In the genomic region with DNA sequence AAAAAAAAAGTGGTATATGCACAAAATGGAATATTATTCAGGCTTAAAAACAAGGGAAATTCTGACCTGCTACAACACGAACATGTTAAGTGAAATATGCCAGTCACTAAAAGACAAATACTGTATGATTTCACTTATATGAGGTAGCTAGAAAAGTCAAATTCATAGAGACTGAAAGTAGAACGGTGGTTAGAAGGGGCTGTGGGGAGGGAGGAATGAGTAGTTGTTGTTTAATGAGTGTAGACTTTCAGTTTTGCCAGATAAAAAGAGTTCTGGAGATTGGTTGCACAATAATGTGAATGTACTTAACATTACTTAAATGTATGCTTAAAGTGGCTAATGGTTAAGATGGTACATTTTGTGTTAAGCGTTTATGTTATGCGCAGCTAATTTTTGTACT, we compare ENCODE assay signal across 2 cellular contexts.
TF ChIP-seq lines count a peak whose summit lies in the region.

No MANE protein-coding gene starts in this region.

TF ChIP-seq in GM12878, 131 proteins besides CTCF, POLR2A, EP300 and RAD21 (continued from another document and continues in another):
- TF ChIP-seq CREB1 (IDR thresholded peaks at IDR 0.05; ENCODE audit: low read depth) (peak; percentile 52; the same call in 1 of the 2 replicates), POLR2AphosphoS5 (IDR thresholded peaks at IDR 0.05; ENCODE audit: low read length) (no peak), IKZF2 (IDR thresholded peaks at IDR 0.05) (peak; percentile 80 to 85), PAX5 (IDR thresholded peaks at IDR 0.05; ENCODE audit: borderline replicate concordance, low read depth, low read length) (no peak), ETV6 (conservative IDR thresholded peaks at IDR 0.05 in 1 of 2, IDR thresholded peaks at IDR 0.05 in 1 of 2; ENCODE audit: borderline replicate concordance in 1 of 2, low read depth in 1 of 2) (peak in 1 of 2 experiments; percentile 78; a peak in 1 of 4 replicates), CHD2 (IDR thresholded peaks at IDR 0.05; ENCODE audit: borderline replicate concordance, low read depth, low read length) (no peak)
- TF ChIP-seq, protein P1, sequence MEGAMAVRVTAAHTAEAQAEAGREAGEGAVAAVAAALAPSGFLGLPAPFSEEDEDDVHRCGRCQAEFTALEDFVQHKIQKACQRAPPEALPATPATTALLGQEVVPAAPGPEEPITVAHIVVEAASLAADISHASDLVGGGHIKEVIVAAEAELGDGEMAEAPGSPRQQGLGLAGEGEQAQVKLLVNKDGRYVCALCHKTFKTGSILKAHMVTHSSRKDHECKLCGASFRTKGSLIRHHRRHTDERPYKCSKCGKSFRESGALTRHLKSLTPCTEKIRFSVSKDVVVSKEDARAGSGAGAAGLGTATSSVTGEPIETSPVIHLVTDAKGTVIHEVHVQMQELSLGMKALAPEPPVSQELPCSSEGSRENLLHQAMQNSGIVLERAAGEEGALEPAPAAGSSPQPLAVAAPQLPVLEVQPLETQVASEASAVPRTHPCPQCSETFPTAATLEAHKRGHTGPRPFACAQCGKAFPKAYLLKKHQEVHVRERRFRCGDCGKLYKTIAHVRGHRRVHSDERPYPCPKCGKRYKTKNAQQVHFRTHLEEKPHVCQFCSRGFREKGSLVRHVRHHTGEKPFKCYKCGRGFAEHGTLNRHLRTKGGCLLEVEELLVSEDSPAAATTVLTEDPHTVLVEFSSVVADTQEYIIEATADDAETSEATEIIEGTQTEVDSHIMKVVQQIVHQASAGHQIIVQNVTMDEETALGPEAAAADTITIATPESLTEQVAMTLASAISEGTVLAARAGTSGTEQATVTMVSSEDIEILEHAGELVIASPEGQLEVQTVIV (IDR thresholded peaks at IDR 0.05; ENCODE audit: borderline replicate concordance, partially characterized antibody), result no peak
- TF ChIP-seq, protein P2, sequence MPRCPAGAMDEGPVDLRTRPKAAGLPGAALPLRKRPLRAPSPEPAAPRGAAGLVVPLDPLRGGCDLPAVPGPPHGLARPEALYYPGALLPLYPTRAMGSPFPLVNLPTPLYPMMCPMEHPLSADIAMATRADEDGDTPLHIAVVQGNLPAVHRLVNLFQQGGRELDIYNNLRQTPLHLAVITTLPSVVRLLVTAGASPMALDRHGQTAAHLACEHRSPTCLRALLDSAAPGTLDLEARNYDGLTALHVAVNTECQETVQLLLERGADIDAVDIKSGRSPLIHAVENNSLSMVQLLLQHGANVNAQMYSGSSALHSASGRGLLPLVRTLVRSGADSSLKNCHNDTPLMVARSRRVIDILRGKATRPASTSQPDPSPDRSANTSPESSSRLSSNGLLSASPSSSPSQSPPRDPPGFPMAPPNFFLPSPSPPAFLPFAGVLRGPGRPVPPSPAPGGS (IDR thresholded peaks at IDR 0.05; ENCODE audit: borderline replicate concordance, insufficient read depth, low read depth, low read length, poor library complexity, severe bottlenecking), result peak; percentile 72
- TF ChIP-seq, protein P3, sequence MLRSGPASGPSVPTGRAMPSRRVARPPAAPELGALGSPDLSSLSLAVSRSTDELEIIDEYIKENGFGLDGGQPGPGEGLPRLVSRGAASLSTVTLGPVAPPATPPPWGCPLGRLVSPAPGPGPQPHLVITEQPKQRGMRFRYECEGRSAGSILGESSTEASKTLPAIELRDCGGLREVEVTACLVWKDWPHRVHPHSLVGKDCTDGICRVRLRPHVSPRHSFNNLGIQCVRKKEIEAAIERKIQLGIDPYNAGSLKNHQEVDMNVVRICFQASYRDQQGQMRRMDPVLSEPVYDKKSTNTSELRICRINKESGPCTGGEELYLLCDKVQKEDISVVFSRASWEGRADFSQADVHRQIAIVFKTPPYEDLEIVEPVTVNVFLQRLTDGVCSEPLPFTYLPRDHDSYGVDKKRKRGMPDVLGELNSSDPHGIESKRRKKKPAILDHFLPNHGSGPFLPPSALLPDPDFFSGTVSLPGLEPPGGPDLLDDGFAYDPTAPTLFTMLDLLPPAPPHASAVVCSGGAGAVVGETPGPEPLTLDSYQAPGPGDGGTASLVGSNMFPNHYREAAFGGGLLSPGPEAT (IDR thresholded peaks at IDR 0.05; ENCODE audit: low read depth), result peak; percentile 55; the same call in 1 of the 2 replicates
- TF ChIP-seq, protein P4, sequence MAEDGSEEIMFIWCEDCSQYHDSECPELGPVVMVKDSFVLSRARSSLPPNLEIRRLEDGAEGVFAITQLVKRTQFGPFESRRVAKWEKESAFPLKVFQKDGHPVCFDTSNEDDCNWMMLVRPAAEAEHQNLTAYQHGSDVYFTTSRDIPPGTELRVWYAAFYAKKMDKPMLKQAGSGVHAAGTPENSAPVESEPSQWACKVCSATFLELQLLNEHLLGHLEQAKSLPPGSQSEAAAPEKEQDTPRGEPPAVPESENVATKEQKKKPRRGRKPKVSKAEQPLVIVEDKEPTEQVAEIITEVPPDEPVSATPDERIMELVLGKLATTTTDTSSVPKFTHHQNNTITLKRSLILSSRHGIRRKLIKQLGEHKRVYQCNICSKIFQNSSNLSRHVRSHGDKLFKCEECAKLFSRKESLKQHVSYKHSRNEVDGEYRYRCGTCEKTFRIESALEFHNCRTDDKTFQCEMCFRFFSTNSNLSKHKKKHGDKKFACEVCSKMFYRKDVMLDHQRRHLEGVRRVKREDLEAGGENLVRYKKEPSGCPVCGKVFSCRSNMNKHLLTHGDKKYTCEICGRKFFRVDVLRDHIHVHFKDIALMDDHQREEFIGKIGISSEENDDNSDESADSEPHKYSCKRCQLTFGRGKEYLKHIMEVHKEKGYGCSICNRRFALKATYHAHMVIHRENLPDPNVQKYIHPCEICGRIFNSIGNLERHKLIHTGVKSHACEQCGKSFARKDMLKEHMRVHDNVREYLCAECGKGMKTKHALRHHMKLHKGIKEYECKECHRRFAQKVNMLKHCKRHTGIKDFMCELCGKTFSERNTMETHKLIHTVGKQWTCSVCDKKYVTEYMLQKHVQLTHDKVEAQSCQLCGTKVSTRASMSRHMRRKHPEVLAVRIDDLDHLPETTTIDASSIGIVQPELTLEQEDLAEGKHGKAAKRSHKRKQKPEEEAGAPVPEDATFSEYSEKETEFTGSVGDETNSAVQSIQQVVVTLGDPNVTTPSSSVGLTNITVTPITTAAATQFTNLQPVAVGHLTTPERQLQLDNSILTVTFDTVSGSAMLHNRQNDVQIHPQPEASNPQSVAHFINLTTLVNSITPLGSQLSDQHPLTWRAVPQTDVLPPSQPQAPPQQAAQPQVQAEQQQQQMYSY (CRISPR knock-in tag; IDR thresholded peaks at IDR 0.05), result no peak

TF ChIP-seq in HepG2, 621 proteins besides CTCF, POLR2A, EP300 and RAD21:
- TF ChIP-seq, protein P5, sequence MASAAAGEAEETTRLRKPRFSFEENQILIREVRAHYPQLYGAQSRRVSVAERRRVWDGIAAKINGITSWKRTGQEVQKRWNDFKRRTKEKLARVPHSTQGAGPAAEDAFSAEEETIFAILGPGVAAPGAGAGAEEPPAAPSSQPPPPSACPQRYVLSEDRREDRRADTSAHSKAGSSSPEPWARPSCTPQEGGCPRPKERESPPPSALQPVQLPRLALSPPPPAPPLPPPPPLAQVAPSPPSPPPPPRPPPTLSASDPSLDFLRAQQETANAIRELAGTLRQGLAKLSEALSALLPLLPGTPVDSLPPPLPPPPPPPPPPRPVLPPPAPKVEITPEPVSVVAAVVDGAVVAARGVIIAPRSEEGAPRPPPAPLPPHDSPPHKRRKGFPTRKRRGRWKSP (CRISPR knock-in tag; IDR thresholded peaks at IDR 0.05), result no peak
